Comparison of ENCODE assay signal across 8 cellular contexts in genomic region chr1:45012639-45013278, GRCh38. TPM values are rescaled to one million over a fixed set of nuclear protein-coding genes. Genes with fewer than 3 reads are reported as not detected.
A peak's percentile ranks its signal among the peaks of the same experiment; 100 is the strongest.
DNase-seq lines count a peak whose midpoint lies in the region; ATAC-seq and TF ChIP-seq lines count a peak whose summit lies in the region.

No MANE protein-coding gene starts in this region.

- H3K4me2 ChIP-seq in neuronal stem cell (ENCODE audit: insufficient read depth, low read length, poor library complexity, severe bottlenecking) = peak overlapping the region; percentile 70

- CTCF ChIA-PET in activated naive CD4-positive, alpha-beta T cell treated with anti-CD3 and anti-CD28 coated beads for 36 hours (lab: Charles Lee) = interaction anchor here (0.6 to 5.6 kb wide), 13 partner anchors 80 to 480 kb away, joined by 3 to 124 read pairs (median 4); partner anchors contain the start of gene PLK3

- H3K9me3 ChIP-seq in neuronal stem cell (replicated peaks in 1 of 2; ENCODE audit: control insufficient read depth in 2 of 2, insufficient read depth in 1 of 2, low read depth in 1 of 2, low read length in 2 of 2) = no peaks in the 10 kb centered on the region

- peaks cover 36% of the 10 kb centered on the region for H3K4me1 Mint-ChIP-seq in activated naive CD4-positive, alpha-beta T cell treated with anti-CD3 and anti-CD28 coated beads for 36 hours (ENCODE audit: low read depth)

- TF ChIP-seq CTCF in GM13976 (IDR thresholded peaks at IDR 0.05; ENCODE audit: borderline replicate concordance, control extremely low read depth, extremely low read depth, insufficient read depth, missing control alignments) = no peak

- no peaks in the 10 kb centered on the region for H3K9me3 Mint-ChIP-seq in activated naive CD4-positive, alpha-beta T cell treated with anti-CD3 and anti-CD28 coated beads for 36 hours

- intact Hi-C loops in activated naive CD4-positive, alpha-beta T cell treated with anti-CD3 and anti-CD28 coated beads for 36 hours (cut with micrococcal nuclease) = loop anchor here (1.0 to 5.0 kb wide), 8 partner anchors 26 to 676 kb away; partner anchors contain the start of genes EIF2B3, MUTYH, NASP and TMEM69

- H3K27me3 Mint-ChIP-seq in activated naive CD4-positive, alpha-beta T cell treated with anti-CD3 and anti-CD28 coated beads for 36 hours (ENCODE audit: low read depth) = no peaks in the 10 kb centered on the region

- H3K79me1 ChIP-seq in neuronal stem cell (ENCODE audit: low read depth, low read length) = peaks cover 2% of the 10 kb centered on the region

- H2AK5ac ChIP-seq in neuronal stem cell (ENCODE audit: low read depth, low read length) = no peak overlapping the region

- peaks cover 6% of the 10 kb centered on the region for H3K36me3 Mint-ChIP-seq in activated naive CD4-positive, alpha-beta T cell treated with anti-CD3 and anti-CD28 coated beads for 36 hours (ENCODE audit: low read depth)

- H4K8ac ChIP-seq in neuronal stem cell (ENCODE audit: low read depth, low read length) = no peak overlapping the region

- in situ Hi-C loops in ACHN (cut with HindIII; ENCODE audit: low pct_ligation_motif_present, low pct_unique_long_range_greater_than_20kb, low sequenced_read_pairs) = no loop called here
- in situ Hi-C loops in GM13976 (cut with MboI; ENCODE audit: low sequenced_read_pairs, unreplicated experiment) = loop anchor here (10.0 kb wide), 1 partner anchor 482 kb away; the partner anchor contains the start of gene TESK2

- H3K18ac ChIP-seq in neuronal stem cell (ENCODE audit: low read length) = no peak overlapping the region

- WGBS in neuronal stem cell (ENCODE audit: extremely low coverage in 2 of 2, insufficient read length in 2 of 2, insufficient replicate concordance in 1 of 2), 2 donors = no CpG with 5 or more reads among the region's 21 CpGs
- 4% methylated on average over 21 of the region's 21 CpGs for WGBS in urinary bladder

- no peak overlapping the region for H3K23ac ChIP-seq in neuronal stem cell (ENCODE audit: low read depth, low read length, poor library complexity)

- H3K9ac ChIP-seq in neuronal stem cell (ENCODE audit: low read depth, low read length, poor library complexity) = peak overlapping the region; percentile 54

- DNase-seq in ACHN = peak; percentile 56
- DNase-seq in GM13976 (ENCODE audit: low spot score) = peak; percentile 41
- peak; percentile 2 for DNase-seq in NOMO-1 treated with DMSO at 0.1 percent for 48 hours (lab: John Stamatoyannopoulos, UW; ENCODE audit: unreplicated experiment)
- peak; percentile 60 for DNase-seq in activated naive CD4-positive, alpha-beta T cell treated with anti-CD3 and anti-CD28 coated beads for 36 hours
- peak; percentile 12 for DNase-seq in glomerular endothelial cell (ENCODE audit: extremely low read depth, low read depth, low spot score)
- DNase-seq in neuronal stem cell (ENCODE audit: low spot score) = peak; percentile 27

- no peak overlapping the region for H2BK5ac ChIP-seq in neuronal stem cell (ENCODE audit: low read length)

- no peak for ATAC-seq in HG03139 (IDR thresholded peaks at IDR 0.05; ENCODE audit: unreplicated experiment)

- peak overlapping the region; percentile 89 for H3K27ac Mint-ChIP-seq in activated naive CD4-positive, alpha-beta T cell treated with anti-CD3 and anti-CD28 coated beads for 36 hours

- H3K14ac ChIP-seq in neuronal stem cell (ENCODE audit: low read length) = no peak overlapping the region

- H2AFZ ChIP-seq in neuronal stem cell (ENCODE audit: low read length) = peak overlapping the region; percentile 84

- H3K4me3 Mint-ChIP-seq in activated naive CD4-positive, alpha-beta T cell treated with anti-CD3 and anti-CD28 coated beads for 36 hours = peak overlapping the region; percentile 81

- H3K4me3 ChIP-seq in neuronal stem cell (ENCODE audit: low read length in 2 of 2) (peak overlapping the region; percentile 71 to 74), urinary bladder (ENCODE audit: low read depth, low read length) (peak overlapping the region; percentile 30)

- H2BK15ac ChIP-seq in neuronal stem cell (ENCODE audit: low read length) = no peak overlapping the region

- H3K27ac ChIP-seq in neuronal stem cell (replicated peaks; ENCODE audit: low read length) (no peak overlapping the region), urinary bladder (ENCODE audit: low read depth) (no peak overlapping the region)

- H2BK12ac ChIP-seq in neuronal stem cell (ENCODE audit: low read length) = no peak overlapping the region

- no peaks in the 10 kb centered on the region for H3K27me3 ChIP-seq in neuronal stem cell (ENCODE audit: control insufficient read depth in 3 of 3, insufficient read depth in 3 of 3, low read depth in 1 of 3, low read length in 3 of 3)

- H4K91ac ChIP-seq in neuronal stem cell (ENCODE audit: low read depth, low read length, poor library complexity) = no peak overlapping the region

- H3K36me3 ChIP-seq in neuronal stem cell (replicated peaks in 1 of 2; ENCODE audit: control insufficient read depth in 2 of 2, insufficient read depth in 2 of 2, low read length in 2 of 2) (peaks cover 6 to 41% of the 10 kb centered on the region in 2 donors), urinary bladder (ENCODE audit: insufficient read depth) (no peaks in the 10 kb centered on the region)

- H3K4me1 ChIP-seq in neuronal stem cell (ENCODE audit: control insufficient read depth in 2 of 2, insufficient read depth in 1 of 2, low read depth in 1 of 2, low read length in 2 of 2) (peaks cover 12 to 15% of the 10 kb centered on the region in 2 donors), urinary bladder (ENCODE audit: insufficient read depth) (peaks cover 3% of the 10 kb centered on the region)

- H3K4ac ChIP-seq in neuronal stem cell (ENCODE audit: low read length) = no peak overlapping the region

- no peak overlapping the region for H2BK120ac ChIP-seq in neuronal stem cell (ENCODE audit: low read depth, low read length)

RNA-seq across cellular contexts. Expression of gene UROD, which starts 0.7 kb away (rescaled TPM):
- total RNA-seq in activated naive CD4-positive, alpha-beta T cell treated with anti-CD3 and anti-CD28 coated beads for 36 hours = 100 to 1,000 TPM; 117 to 126 TPM
- total RNA-seq in glomerular endothelial cell (101 and 105 TPM in 2 replicates), urinary bladder (75.4 TPM)
- 53.9 TPM for polyA plus RNA-seq in neuronal stem cell (2013, experiment 1 of 2)
- polyA plus RNA-seq in neuronal stem cell (2013, experiment 2 of 2) = 50.6 TPM
- 97.6 TPM for polyA plus RNA-seq in urinary bladder

RNA-seq across cellular contexts. Expression of gene HECTD3, which starts 1.6 kb away (rescaled TPM):
- 10 to 100 TPM; 14.3 to 16.9 TPM for total RNA-seq in activated naive CD4-positive, alpha-beta T cell treated with anti-CD3 and anti-CD28 coated beads for 36 hours
- total RNA-seq in glomerular endothelial cell = 46.1 and 52.7 TPM in 2 replicates
- polyA plus RNA-seq in neuronal stem cell (2013, experiment 1 of 2) = 14.3 TPM
- polyA plus RNA-seq in neuronal stem cell (2013, experiment 2 of 2) = 14.3 TPM
- 9.4 TPM for total RNA-seq in urinary bladder
- polyA plus RNA-seq in urinary bladder = 37.2 TPM

RNA-seq across cellular contexts. Expression of gene EIF2B3, which starts 26.4 kb away (rescaled TPM):
- total RNA-seq in activated naive CD4-positive, alpha-beta T cell treated with anti-CD3 and anti-CD28 coated beads for 36 hours = 10 to 100 TPM; 43.5 to 48.3 TPM
- total RNA-seq in glomerular endothelial cell (19.6 and 29.6 TPM in 2 replicates), urinary bladder (27.8 TPM)
- polyA plus RNA-seq in neuronal stem cell (2013, experiment 1 of 2) = 23.1 TPM
- 24.6 TPM for polyA plus RNA-seq in neuronal stem cell (2013, experiment 2 of 2)
- 23.2 TPM for polyA plus RNA-seq in urinary bladder

Comparison
In these comparisons a context has a peak if more than half of its experiments do, and no peak if none do; other contexts are left out.
1. DNase-seq: peak in every context shown above with its lines; median percentile 60 in activated naive CD4-positive, alpha-beta T cell treated with anti-CD3 and anti-CD28 coated beads for 36 hours; 56 in ACHN; 41 in GM13976; 27 in neuronal stem cell; 12 in glomerular endothelial cell; 2 in NOMO-1 treated with DMSO at 0.1 percent for 48 hours.